ENCODE assay signal across 13 cellular contexts in genomic region chr5:78530342-78531096, GRCh38.
DNase-seq lines count a peak whose midpoint lies in the region; ATAC-seq and TF ChIP-seq lines count a peak whose summit lies in the region.
"Had no signal": no experiment of that assay in that cellular context is flagged by ENCODE, and none has a peak within 500 bp of the region (broad histone marks: within the 10 kb centered on the region; RNA-seq: fewer than 3 reads in every experiment).

No MANE protein-coding gene starts in this region.

- peak; percentile 72 for DNase-seq in Caki2 (ENCODE audit: low read depth)
- peak; percentile 60 for DNase-seq in OCI-M1 (lab: John Stamatoyannopoulos, UW)
- DNase-seq in coronary artery (ENCODE audit: low spot score), result no peak
- peak; percentile 88 for DNase-seq in non-pigmented ciliary epithelial cell (ENCODE audit: low read depth)
- DNase-seq in D341Med (ENCODE audit: low spot score), result no peak
- no peak for DNase-seq in inferior parietal cortex (ENCODE audit: extremely low spot score)
- DNase-seq: activated B cell treated with CpG ODN at 0.5 μM for 24 hours, COR-L47, endodermal cell, H9, retina had no signal

- ATAC-seq in HG03196 (IDR thresholded peaks at IDR 0.05; ENCODE audit: unreplicated experiment) (no peak), GM18498 (IDR thresholded peaks at IDR 0.05; ENCODE audit: unreplicated experiment) (no peak)

- TF ChIP-seq CTCF in coronary artery (IDR thresholded peaks at IDR 0.05), result no peak

- H3K27ac ChIP-seq in coronary artery, result peak overlapping the region; percentile 32 to 75

- in situ Hi-C loops in Caki2 (cut with HindIII; ENCODE audit: low pct_unique_long_range_greater_than_20kb, low sequenced_read_pairs), result no loop called here

- H3K4me3 ChIP-seq in coronary artery, result no peak overlapping the region

Comparison
In these comparisons a context has a peak if more than half of its experiments do, and no peak if none do; other contexts are left out.
1. DNase-seq: peak in Caki2 (single experiment), OCI-M1 (single experiment) and non-pigmented ciliary epithelial cell (single experiment); none in coronary artery (single experiment), D341Med (single experiment) and inferior parietal cortex (single experiment).